9 cellular contexts compared by ENCODE assay signal in the genomic region with DNA sequence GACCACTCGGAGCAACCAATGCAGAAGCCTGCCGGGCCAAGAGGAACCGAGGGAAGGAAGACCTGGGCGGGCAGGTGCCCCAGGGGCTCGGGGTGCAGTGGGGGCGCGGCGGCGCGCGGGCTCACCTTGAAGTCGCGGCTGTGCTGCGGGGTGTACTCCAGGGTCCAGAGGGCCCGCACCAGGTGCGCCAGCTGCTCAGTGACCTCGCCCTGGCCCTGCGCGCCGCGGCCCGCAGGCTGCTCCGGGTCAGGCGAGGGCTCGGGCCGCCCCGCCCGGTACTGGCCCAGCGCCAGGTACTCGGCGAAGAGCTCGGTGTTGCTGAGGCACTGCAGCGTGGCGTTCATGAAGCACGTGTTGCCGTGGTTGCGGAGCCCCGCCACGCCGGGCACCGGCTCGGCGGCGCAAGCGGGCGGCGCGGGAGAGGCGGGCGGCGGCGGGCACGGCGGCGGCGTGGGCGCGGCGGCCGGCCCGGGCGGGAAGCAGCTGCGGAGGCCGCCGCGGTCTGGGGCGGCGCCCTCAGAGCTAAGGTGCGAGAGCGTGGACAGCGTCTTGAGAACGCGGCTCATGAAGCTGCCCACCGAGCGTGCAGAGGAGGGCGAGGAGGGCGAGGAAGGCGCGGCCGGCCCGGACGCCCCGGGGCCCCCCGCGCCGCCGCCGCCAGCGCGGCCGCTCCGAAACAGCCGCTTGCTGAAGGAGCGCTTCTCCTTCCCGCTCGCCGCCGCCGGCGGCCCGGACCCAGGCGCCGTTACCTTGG. TPM values are rescaled to one million over a fixed set of nuclear protein-coding genes. Genes with fewer than 3 reads are reported as not detected.
DNase-seq lines count a peak whose midpoint lies in the region; ATAC-seq and TF ChIP-seq lines count a peak whose summit lies in the region.
"Had no signal": no experiment of that assay in that cellular context is flagged by ENCODE, and none has a peak within 500 bp of the region (broad histone marks: within the 10 kb centered on the region; RNA-seq: fewer than 3 reads in every experiment).

No MANE protein-coding gene starts in this region.

- peak overlapping the region; percentile 57 for H3K27ac ChIP-seq in layer of hippocampus (ENCODE audit: low read depth, low read length)

- ATAC-seq in central memory CD8-positive, alpha-beta T cell (replicated peaks; ENCODE audit: extremely low read depth, poor library complexity, severe bottlenecking), result peak; percentile 41

- peaks cover 2% of the 10 kb centered on the region for H3K36me3 Mint-ChIP-seq in central memory CD8-positive, alpha-beta T cell (ENCODE audit: insufficient read depth)

- no peaks in the 10 kb centered on the region for H3K36me3 ChIP-seq in GM06990 (ENCODE audit: control insufficient read depth, insufficient read depth, low read length)

- H3K4me1 Mint-ChIP-seq in central memory CD8-positive, alpha-beta T cell, result peaks cover 23% of the 10 kb centered on the region

- peak overlapping the region; percentile 88 for H3K4me3 Mint-ChIP-seq in central memory CD8-positive, alpha-beta T cell

- no peaks in the 10 kb centered on the region for H3K9me3 Mint-ChIP-seq in central memory CD8-positive, alpha-beta T cell

- DNase-seq in GM06990 (ENCODE audit: extremely low read depth, insufficient read length) (peak; percentile 75), H4 (ENCODE audit: low spot score) (peak; percentile 23), LoVo (ENCODE audit: low spot score) (peak; percentile 57), SKM-1 treated with dmso at 0.1 percent for 144 hours (lab: John Stamatoyannopoulos, UW; ENCODE audit: unreplicated experiment) (no peak)
- peak; percentile 14 to 34 (median 28) for DNase-seq in activated CD4-positive, CD25-positive, alpha-beta regulatory T cell (lab: John Stamatoyannopoulos, UW)
- DNase-seq in central memory CD8-positive, alpha-beta T cell (ENCODE audit: low spot score in 2 of 2), result peak; percentile 30 to 31
- peak; percentile 39 to 53 for DNase-seq in stimulated activated CD4-positive, alpha-beta T cell treated with anti-CD3 and anti-CD28 coated beads, Interleukin-1b, Interleukin-23, amount 100 ng/mL, for 4 hours (ENCODE audit: low read depth in 2 of 2)

- peak overlapping the region; percentile 38 for H3K27ac Mint-ChIP-seq in central memory CD8-positive, alpha-beta T cell (ENCODE audit: low read depth)

- peak overlapping the region; percentile 87 for H3K4me3 ChIP-seq in GM06990 (replicated peaks; ENCODE audit: low read depth, low read length)

- no peaks in the 10 kb centered on the region for H3K27me3 ChIP-seq in GM06990 (replicated peaks; ENCODE audit: control insufficient read depth, insufficient read depth, low read length)
- no peaks in the 10 kb centered on the region for H3K27me3 ChIP-seq in layer of hippocampus (ENCODE audit: control insufficient read depth, insufficient read depth, low read length)

- no peak for TF ChIP-seq CTCF in GM06990 (IDR thresholded peaks at IDR 0.05; ENCODE audit: insufficient read depth, low read length, poor library complexity, severe bottlenecking)

- no peaks in the 10 kb centered on the region for H3K27me3 Mint-ChIP-seq in central memory CD8-positive, alpha-beta T cell

RNA-seq across cellular contexts. Expression of a gene that starts 0.6 kb away (rescaled TPM):
- total RNA-seq in H4 (2014; rRNA removed; shearing (Covaris generic)), result 3.7 and 4.3 TPM in 2 replicates

RNA-seq across cellular contexts. Expression of a gene that starts 33.9 kb away (rescaled TPM):
- not detected in 2 replicates for total RNA-seq in H4 (2014; rRNA removed; shearing (Covaris generic))
- total RNA-seq: renal cortical epithelial cell had no signal
